Comparison of ENCODE assay signal across 19 cellular contexts in genomic region chr6:38027685-38028373, GRCh38.
DNase-seq lines count a peak whose midpoint lies in the region; ATAC-seq and TF ChIP-seq lines count a peak whose summit lies in the region.
"Had no signal": no experiment of that assay in that cellular context is flagged by ENCODE, and none has a peak within 500 bp of the region (broad histone marks: within the 10 kb centered on the region; RNA-seq: fewer than 3 reads in every experiment).

No MANE protein-coding gene starts in this region.

- no peak overlapping the region for H3K27ac ChIP-seq in MM.1S (ENCODE audit: low read length)
- H3K27ac ChIP-seq: ascending aorta, Peyer's patch, sigmoid colon had no signal

- H3K9me3 ChIP-seq in MM.1S (replicated peaks; ENCODE audit: insufficient read depth, low read length), result no peaks in the 10 kb centered on the region
- H3K9me3 ChIP-seq: Peyer's patch, sigmoid colon had no signal

- peaks cover 15% of the 10 kb centered on the region for H3K36me3 Mint-ChIP-seq in mesothelial cell of epicardium
- H3K36me3 Mint-ChIP-seq in activated naive CD8-positive, alpha-beta T cell treated with anti-CD3 and anti-CD28 coated beads, Interleukin-2, amount 50 U/mL, for 24 hours (ENCODE audit: low read depth), result peaks cover 15% of the 10 kb centered on the region
- H3K36me3 Mint-ChIP-seq: naive B cell had no signal

- no peak overlapping the region for H3K4me3 Mint-ChIP-seq in mesothelial cell of epicardium
- H3K4me3 Mint-ChIP-seq in activated naive CD8-positive, alpha-beta T cell treated with anti-CD3 and anti-CD28 coated beads, Interleukin-2, amount 50 U/mL, for 24 hours, result no peak overlapping the region
- H3K4me3 Mint-ChIP-seq: activated CD4-positive, alpha-beta T cell treated with anti-CD3 and anti-CD28 coated beads, Interleukin-2, amount 10 ng/mL, durations not matched to agents 7 days and 5 days; CD4-positive, alpha-beta memory T cell; T-helper 17 cell had no signal

- H3K9me3 Mint-ChIP-seq in mesothelial cell of epicardium, result peaks cover 16% of the 10 kb centered on the region
- H3K9me3 Mint-ChIP-seq in activated naive CD8-positive, alpha-beta T cell treated with anti-CD3 and anti-CD28 coated beads, Interleukin-2, amount 50 U/mL, for 24 hours, result peaks cover 9% of the 10 kb centered on the region

- no peaks in the 10 kb centered on the region for H3K4me1 ChIP-seq in MM.1S (ENCODE audit: low read length)
- H3K4me1 ChIP-seq: ascending aorta, Peyer's patch had no signal

- H3K4me2 ChIP-seq in MM.1S (ENCODE audit: low read depth, low read length), result no peak overlapping the region

- no peaks in the 10 kb centered on the region for H3K27me3 Mint-ChIP-seq in mesothelial cell of epicardium (ENCODE audit: low read depth)
- H3K27me3 Mint-ChIP-seq in activated naive CD8-positive, alpha-beta T cell treated with anti-CD3 and anti-CD28 coated beads, Interleukin-2, amount 50 U/mL, for 24 hours, result no peaks in the 10 kb centered on the region
- H3K27me3 Mint-ChIP-seq: activated CD4-positive, alpha-beta T cell treated with anti-CD3 and anti-CD28 coated beads, Interleukin-2, amount 10 ng/mL, durations not matched to agents 7 days and 5 days; CD4-positive, alpha-beta memory T cell; naive B cell; T-helper 17 cell had no signal

- TF ChIP-seq CTCF in MM.1S (IDR thresholded peaks at IDR 0.05; ENCODE audit: low read length) (no peak), mesothelial cell of epicardium (IDR thresholded peaks at IDR 0.05; ENCODE audit: unreplicated experiment) (no peak)

- no peaks in the 10 kb centered on the region for H3K9me2 ChIP-seq in MM.1S (replicated peaks; ENCODE audit: insufficient read depth, low read length)

- no peak overlapping the region for H3K4me3 ChIP-seq in MM.1S (ENCODE audit: low read length)
- H3K4me3 ChIP-seq: ascending aorta, Peyer's patch, sigmoid colon had no signal

- peak overlapping the region; percentile 29 for H3K27ac Mint-ChIP-seq in mesothelial cell of epicardium
- no peak overlapping the region for H3K27ac Mint-ChIP-seq in activated naive CD8-positive, alpha-beta T cell treated with anti-CD3 and anti-CD28 coated beads, Interleukin-2, amount 50 U/mL, for 24 hours
- H3K27ac Mint-ChIP-seq: activated CD4-positive, alpha-beta T cell treated with anti-CD3 and anti-CD28 coated beads, Interleukin-2, amount 10 ng/mL, durations not matched to agents 7 days and 5 days had no signal

- H3K4me1 Mint-ChIP-seq in mesothelial cell of epicardium, result peaks cover 17% of the 10 kb centered on the region
- H3K4me1 Mint-ChIP-seq in activated naive CD8-positive, alpha-beta T cell treated with anti-CD3 and anti-CD28 coated beads, Interleukin-2, amount 50 U/mL, for 24 hours, result peaks cover 43% of the 10 kb centered on the region

- H3F3A ChIP-seq in MM.1S (ENCODE audit: insufficient read depth, low read length), result no peaks in the 10 kb centered on the region

- peaks cover 4% of the 10 kb centered on the region; the same call in 1 of the 2 replicates for H3K79me2 ChIP-seq in MM.1S (ENCODE audit: low read length)

- no peaks in the 10 kb centered on the region for H4K20me1 ChIP-seq in MM.1S (ENCODE audit: insufficient read depth, low read length)

- DNase-seq in ELF-1 (ENCODE audit: low read depth, low spot score), result peak; percentile 66
- DNase-seq in MM.1S, result peak; percentile 7
- peak; percentile 30 for DNase-seq in dermis blood vessel endothelial cell
- no peak for DNase-seq in mesothelial cell of epicardium (ENCODE audit: low spot score in 2 of 2, unreplicated experiment in 2 of 2)
- no peak for DNase-seq in hippocampal formation (lab: John Stamatoyannopoulos, UW)
- no peak for DNase-seq in activated naive CD8-positive, alpha-beta T cell treated with anti-CD3 and anti-CD28 coated beads, Interleukin-2, amount 50 U/mL, for 24 hours
- DNase-seq: activated CD4-positive, alpha-beta T cell treated with anti-CD3 and anti-CD28 coated beads, Interleukin-2, amount 10 ng/mL, durations not matched to agents 7 days and 5 days; CD4-positive, alpha-beta memory T cell; effector CD4-positive, alpha-beta T cell; left cardiac atrium; naive B cell; NCI-H1105; NCI-H510A treated with DMSO at 0.1 percent for 48 hours; Peyer's patch; sigmoid colon; T-helper 17 cell had no signal

- no peaks in the 10 kb centered on the region for H3K36me3 ChIP-seq in MM.1S (replicated peaks; ENCODE audit: insufficient read depth, low read length)
- H3K36me3 ChIP-seq: ascending aorta, Peyer's patch, sigmoid colon had no signal

- ATAC-seq in activated naive CD8-positive, alpha-beta T cell treated with anti-CD3 and anti-CD28 coated beads, Interleukin-2, amount 50 U/mL, for 24 hours, result no peak
- no peak for ATAC-seq in GM21786 (IDR thresholded peaks at IDR 0.05; ENCODE audit: unreplicated experiment)
- ATAC-seq: HCT116, left cardiac atrium, T-helper 17 cell had no signal

- H3K9ac ChIP-seq in MM.1S (ENCODE audit: low read length), result no peak overlapping the region

- no peak overlapping the region for H2AFZ ChIP-seq in MM.1S (ENCODE audit: low read length)

- H3K27me3 ChIP-seq in MM.1S (replicated peaks; ENCODE audit: insufficient read depth, low read length), result no peaks in the 10 kb centered on the region
- H3K27me3 ChIP-seq: ascending aorta, Peyer's patch, sigmoid colon had no signal

Comparison
In these comparisons a context has a peak if more than half of its experiments do, and no peak if none do; other contexts are left out.
1. DNase-seq: peak in ELF-1 (single experiment), MM.1S (single experiment) and dermis blood vessel endothelial cell (single experiment); none in mesothelial cell of epicardium (0 of 2), hippocampal formation (0 of 2) and activated naive CD8-positive, alpha-beta T cell treated with anti-CD3 and anti-CD28 coated beads, Interleukin-2, amount 50 U/mL, for 24 hours (single experiment).